8 cellular contexts compared by ENCODE assay signal in the genomic region with DNA sequence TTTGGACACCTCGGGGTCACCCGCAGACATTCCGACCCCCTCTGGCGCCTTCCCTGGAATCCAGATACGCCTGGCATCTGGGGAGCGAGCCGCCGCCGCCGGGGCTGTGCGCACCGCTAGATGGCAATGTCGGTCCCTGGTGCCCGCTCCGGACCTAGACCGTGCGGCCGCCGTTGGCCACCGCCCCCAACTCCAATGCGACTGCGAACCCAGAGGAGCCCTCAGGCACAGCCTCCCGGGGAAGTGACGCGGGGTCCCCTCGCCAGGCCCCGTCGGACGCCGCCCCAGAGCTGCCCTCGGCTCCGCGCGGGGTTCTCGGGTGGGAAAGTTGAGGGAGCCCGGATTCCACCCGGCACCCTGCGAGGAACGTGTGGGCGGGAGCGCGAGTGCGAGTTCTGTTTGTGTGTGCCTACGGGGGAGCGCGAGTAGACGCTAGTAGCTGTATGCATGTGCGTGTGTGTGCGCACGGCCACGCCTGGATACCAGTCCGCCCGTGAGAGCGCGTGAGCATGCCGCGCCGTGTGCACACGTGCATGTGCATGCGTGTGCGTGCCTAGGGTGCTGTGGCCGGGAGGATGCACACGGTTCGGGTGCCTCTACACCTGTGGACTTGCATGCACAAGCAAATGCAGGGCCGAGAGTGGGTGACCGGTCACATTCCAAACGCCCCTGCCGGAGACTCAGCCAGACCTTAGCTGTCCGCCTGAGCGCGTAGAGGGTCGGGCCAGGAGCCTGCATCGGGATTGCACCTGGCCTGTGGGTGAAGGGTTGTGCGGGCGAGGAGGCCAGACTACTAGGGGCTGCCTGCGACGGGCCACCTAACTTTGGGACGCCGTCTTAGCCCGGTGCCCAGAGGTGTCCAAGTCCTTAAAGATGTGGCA. TPM values are rescaled to one million over a fixed set of nuclear protein-coding genes. Genes with fewer than 3 reads are reported as not detected.
DNase-seq lines count a peak whose midpoint lies in the region; ATAC-seq and TF ChIP-seq lines count a peak whose summit lies in the region.

No MANE protein-coding gene starts in this region.

- H3K36me3 ChIP-seq in SK-N-MC (ENCODE audit: insufficient read depth, low read length): no peaks in the 10 kb centered on the region

- H3K4me1 Mint-ChIP-seq in brain: peaks cover 35% of the 10 kb centered on the region

- H3K27me3 Mint-ChIP-seq in brain: peaks cover 72% of the 10 kb centered on the region

- no peak overlapping the region for H3K9ac ChIP-seq in SK-N-MC (ENCODE audit: insufficient read length)

- TF ChIP-seq CTCF in LNCaP clone FGC (IDR thresholded peaks at IDR 0.05; ENCODE audit: control insufficient read depth, extremely low read depth, insufficient read depth): peak; percentile 96
- peak; percentile 88 to 90 for TF ChIP-seq CTCF in brain (conservative IDR thresholded peaks at IDR 0.05)

- no peak overlapping the region for H3K27ac ChIP-seq in SK-N-MC

- peak; percentile 55 for ATAC-seq in GM19463 (IDR thresholded peaks at IDR 0.05; ENCODE audit: unreplicated experiment)

- H3K4me3 ChIP-seq in LNCaP clone FGC (ENCODE audit: low read depth, low read length) (peak overlapping the region; percentile 46), SK-N-MC (peak overlapping the region; percentile 71), iPS-18c (ENCODE audit: insufficient read depth, low read depth, low read length) (peak overlapping the region; percentile 59), skeletal muscle cell (ENCODE audit: low read depth, low read length) (peak overlapping the region; percentile 55)

- no peaks in the 10 kb centered on the region for H3K36me3 Mint-ChIP-seq in brain

- no peak overlapping the region for H3K27ac Mint-ChIP-seq in brain

- DNase-seq in COR-L47 (lab: John Stamatoyannopoulos, UW): peak; percentile 79
- DNase-seq in LNCaP clone FGC (ENCODE audit: low read depth): no peak
- no peak for DNase-seq in SK-N-MC (ENCODE audit: low read depth, low spot score)
- no peak for DNase-seq in skeletal muscle cell (ENCODE audit: low read depth)
- DNase-seq in globus pallidus (ENCODE audit: low spot score): no peak

- H3K9me3 Mint-ChIP-seq in brain: peaks cover 0 to 5% (median 0%) of the 10 kb centered on the region in 5 experiments

- H3K4me3 Mint-ChIP-seq in brain: peak overlapping the region; percentile 77 to 83 (median 80)

- H3K9me3 ChIP-seq in SK-N-MC (ENCODE audit: low read depth, low read length) (no peaks in the 10 kb centered on the region), iPS-18c (ENCODE audit: control insufficient read depth, insufficient read depth, low read length) (no peaks in the 10 kb centered on the region)

RNA-seq across cellular contexts. Expression of a gene that starts 1.9 kb away (rescaled TPM):
- 17.8 TPM for polyA plus RNA-seq in brain (ENCODE audit: insufficient read depth, low read depth, low replicate concordance)

RNA-seq across cellular contexts. Expression of a gene that starts 8.2 kb away (rescaled TPM):
- polyA plus RNA-seq in brain (ENCODE audit: insufficient read depth, low read depth, low replicate concordance): 391 TPM

RNA-seq across cellular contexts. Expression of a gene that starts 42.4 kb away (rescaled TPM):
- polyA plus RNA-seq in brain (ENCODE audit: insufficient read depth, low read depth, low replicate concordance): 98.9 TPM
